In genomic region chr17:65550075-65550635, GRCh38 we compare ENCODE assay signal across 1 cellular context.
TF ChIP-seq lines count a peak whose summit lies in the region.

No MANE protein-coding gene starts in this region.

TF ChIP-seq in GM23338, 12 proteins besides CTCF, POLR2A, EP300 and RAD21:
- TF ChIP-seq, protein P1, sequence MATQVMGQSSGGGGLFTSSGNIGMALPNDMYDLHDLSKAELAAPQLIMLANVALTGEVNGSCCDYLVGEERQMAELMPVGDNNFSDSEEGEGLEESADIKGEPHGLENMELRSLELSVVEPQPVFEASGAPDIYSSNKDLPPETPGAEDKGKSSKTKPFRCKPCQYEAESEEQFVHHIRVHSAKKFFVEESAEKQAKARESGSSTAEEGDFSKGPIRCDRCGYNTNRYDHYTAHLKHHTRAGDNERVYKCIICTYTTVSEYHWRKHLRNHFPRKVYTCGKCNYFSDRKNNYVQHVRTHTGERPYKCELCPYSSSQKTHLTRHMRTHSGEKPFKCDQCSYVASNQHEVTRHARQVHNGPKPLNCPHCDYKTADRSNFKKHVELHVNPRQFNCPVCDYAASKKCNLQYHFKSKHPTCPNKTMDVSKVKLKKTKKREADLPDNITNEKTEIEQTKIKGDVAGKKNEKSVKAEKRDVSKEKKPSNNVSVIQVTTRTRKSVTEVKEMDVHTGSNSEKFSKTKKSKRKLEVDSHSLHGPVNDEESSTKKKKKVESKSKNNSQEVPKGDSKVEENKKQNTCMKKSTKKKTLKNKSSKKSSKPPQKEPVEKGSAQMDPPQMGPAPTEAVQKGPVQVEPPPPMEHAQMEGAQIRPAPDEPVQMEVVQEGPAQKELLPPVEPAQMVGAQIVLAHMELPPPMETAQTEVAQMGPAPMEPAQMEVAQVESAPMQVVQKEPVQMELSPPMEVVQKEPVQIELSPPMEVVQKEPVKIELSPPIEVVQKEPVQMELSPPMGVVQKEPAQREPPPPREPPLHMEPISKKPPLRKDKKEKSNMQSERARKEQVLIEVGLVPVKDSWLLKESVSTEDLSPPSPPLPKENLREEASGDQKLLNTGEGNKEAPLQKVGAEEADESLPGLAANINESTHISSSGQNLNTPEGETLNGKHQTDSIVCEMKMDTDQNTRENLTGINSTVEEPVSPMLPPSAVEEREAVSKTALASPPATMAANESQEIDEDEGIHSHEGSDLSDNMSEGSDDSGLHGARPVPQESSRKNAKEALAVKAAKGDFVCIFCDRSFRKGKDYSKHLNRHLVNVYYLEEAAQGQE (IDR thresholded peaks at IDR 0.05; ENCODE audit: unreplicated experiment): no peak
- TF ChIP-seq EZH2 (IDR thresholded peaks at IDR 0.05; ENCODE audit: low read depth, unreplicated experiment): no peak
- TF ChIP-seq EZH2phosphoT487 (IDR thresholded peaks at IDR 0.05; ENCODE audit: unreplicated experiment): no peak
- TF ChIP-seq ZNF462 (CRISPR knock-in tag; IDR thresholded peaks at IDR 0.05): no peak
- no peak for TF ChIP-seq ZNF114 (CRISPR knock-in tag; IDR thresholded peaks at IDR 0.05)
- TF ChIP-seq POLR2AphosphoS5 (IDR thresholded peaks at IDR 0.05; ENCODE audit: low read depth): no peak
- TF ChIP-seq ZNF331 (CRISPR knock-in tag; IDR thresholded peaks at IDR 0.05; ENCODE audit: low read depth): no peak
- no peak for TF ChIP-seq CREB1 (CRISPR knock-in tag; IDR thresholded peaks at IDR 0.05; ENCODE audit: low read depth)
